In the genomic region with DNA sequence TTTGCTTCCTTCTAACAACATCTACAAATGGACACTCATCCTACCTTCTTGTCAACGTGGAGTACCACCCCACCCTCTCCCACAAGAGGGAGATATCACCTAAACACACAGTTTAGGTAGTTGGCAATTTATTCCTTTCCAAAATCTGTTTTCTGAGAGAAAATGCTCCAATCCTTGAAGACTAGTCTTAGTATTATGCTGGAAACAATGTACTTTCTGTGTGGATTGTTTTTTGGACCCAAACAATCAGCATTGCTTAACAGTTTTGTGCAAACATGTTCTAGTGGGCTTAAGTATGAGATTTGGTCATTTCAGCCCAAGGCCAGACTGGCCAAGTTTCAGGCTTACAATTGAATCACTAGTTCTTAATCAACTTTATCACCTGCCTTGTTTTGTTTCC, we compare ENCODE assay signal across 1 cellular context.
TF ChIP-seq lines count a peak whose summit lies in the region.

No MANE protein-coding gene starts in this region.

TF ChIP-seq in HepG2, 621 proteins besides CTCF, POLR2A, EP300 and RAD21 (continued from another document and continues in another):
- TF ChIP-seq, protein P1, sequence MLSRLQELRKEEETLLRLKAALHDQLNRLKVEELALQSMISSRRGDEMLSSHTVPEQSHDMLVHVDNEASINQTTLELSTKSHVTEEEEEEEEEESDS (CRISPR knock-in tag; IDR thresholded peaks at IDR 0.05; ENCODE audit: borderline replicate concordance) = no peak
- TF ChIP-seq, protein P2, sequence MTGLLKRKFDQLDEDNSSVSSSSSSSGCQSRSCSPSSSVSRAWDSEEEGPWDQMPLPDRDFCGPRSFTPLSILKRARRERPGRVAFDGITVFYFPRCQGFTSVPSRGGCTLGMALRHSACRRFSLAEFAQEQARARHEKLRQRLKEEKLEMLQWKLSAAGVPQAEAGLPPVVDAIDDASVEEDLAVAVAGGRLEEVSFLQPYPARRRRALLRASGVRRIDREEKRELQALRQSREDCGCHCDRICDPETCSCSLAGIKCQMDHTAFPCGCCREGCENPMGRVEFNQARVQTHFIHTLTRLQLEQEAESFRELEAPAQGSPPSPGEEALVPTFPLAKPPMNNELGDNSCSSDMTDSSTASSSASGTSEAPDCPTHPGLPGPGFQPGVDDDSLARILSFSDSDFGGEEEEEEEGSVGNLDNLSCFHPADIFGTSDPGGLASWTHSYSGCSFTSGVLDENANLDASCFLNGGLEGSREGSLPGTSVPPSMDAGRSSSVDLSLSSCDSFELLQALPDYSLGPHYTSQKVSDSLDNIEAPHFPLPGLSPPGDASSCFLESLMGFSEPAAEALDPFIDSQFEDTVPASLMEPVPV (CRISPR knock-in tag; IDR thresholded peaks at IDR 0.05) = no peak
- peak; percentile 78 for TF ChIP-seq CEBPG (CRISPR knock-in tag; IDR thresholded peaks at IDR 0.05)
- no peak for TF ChIP-seq CCAR2 (optimal IDR thresholded peaks at IDR 0.05; ENCODE audit: low read depth, low read length)
- TF ChIP-seq NCOA2 (CRISPR knock-in tag; IDR thresholded peaks at IDR 0.05) = peak; percentile 55
- no peak for TF ChIP-seq TBX3 (IDR thresholded peaks at IDR 0.05; ENCODE audit: borderline replicate concordance)
- no peak for TF ChIP-seq ZNF572 (CRISPR knock-in tag; IDR thresholded peaks at IDR 0.05)
- no peak for TF ChIP-seq KLF12 (CRISPR knock-in tag; IDR thresholded peaks at IDR 0.05; ENCODE audit: borderline replicate concordance)
- TF ChIP-seq, protein P3, sequence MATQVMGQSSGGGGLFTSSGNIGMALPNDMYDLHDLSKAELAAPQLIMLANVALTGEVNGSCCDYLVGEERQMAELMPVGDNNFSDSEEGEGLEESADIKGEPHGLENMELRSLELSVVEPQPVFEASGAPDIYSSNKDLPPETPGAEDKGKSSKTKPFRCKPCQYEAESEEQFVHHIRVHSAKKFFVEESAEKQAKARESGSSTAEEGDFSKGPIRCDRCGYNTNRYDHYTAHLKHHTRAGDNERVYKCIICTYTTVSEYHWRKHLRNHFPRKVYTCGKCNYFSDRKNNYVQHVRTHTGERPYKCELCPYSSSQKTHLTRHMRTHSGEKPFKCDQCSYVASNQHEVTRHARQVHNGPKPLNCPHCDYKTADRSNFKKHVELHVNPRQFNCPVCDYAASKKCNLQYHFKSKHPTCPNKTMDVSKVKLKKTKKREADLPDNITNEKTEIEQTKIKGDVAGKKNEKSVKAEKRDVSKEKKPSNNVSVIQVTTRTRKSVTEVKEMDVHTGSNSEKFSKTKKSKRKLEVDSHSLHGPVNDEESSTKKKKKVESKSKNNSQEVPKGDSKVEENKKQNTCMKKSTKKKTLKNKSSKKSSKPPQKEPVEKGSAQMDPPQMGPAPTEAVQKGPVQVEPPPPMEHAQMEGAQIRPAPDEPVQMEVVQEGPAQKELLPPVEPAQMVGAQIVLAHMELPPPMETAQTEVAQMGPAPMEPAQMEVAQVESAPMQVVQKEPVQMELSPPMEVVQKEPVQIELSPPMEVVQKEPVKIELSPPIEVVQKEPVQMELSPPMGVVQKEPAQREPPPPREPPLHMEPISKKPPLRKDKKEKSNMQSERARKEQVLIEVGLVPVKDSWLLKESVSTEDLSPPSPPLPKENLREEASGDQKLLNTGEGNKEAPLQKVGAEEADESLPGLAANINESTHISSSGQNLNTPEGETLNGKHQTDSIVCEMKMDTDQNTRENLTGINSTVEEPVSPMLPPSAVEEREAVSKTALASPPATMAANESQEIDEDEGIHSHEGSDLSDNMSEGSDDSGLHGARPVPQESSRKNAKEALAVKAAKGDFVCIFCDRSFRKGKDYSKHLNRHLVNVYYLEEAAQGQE (IDR thresholded peaks at IDR 0.05; ENCODE audit: borderline replicate concordance in 1 of 2, low read depth in 1 of 2, low read length in 2 of 2) = no peak
- 0 out of 2 replicates have a peak, but pooled peaks have one; percentile 39 for TF ChIP-seq RCOR2 (CRISPR knock-in tag; IDR thresholded peaks at IDR 0.05)
- TF ChIP-seq, protein P4, sequence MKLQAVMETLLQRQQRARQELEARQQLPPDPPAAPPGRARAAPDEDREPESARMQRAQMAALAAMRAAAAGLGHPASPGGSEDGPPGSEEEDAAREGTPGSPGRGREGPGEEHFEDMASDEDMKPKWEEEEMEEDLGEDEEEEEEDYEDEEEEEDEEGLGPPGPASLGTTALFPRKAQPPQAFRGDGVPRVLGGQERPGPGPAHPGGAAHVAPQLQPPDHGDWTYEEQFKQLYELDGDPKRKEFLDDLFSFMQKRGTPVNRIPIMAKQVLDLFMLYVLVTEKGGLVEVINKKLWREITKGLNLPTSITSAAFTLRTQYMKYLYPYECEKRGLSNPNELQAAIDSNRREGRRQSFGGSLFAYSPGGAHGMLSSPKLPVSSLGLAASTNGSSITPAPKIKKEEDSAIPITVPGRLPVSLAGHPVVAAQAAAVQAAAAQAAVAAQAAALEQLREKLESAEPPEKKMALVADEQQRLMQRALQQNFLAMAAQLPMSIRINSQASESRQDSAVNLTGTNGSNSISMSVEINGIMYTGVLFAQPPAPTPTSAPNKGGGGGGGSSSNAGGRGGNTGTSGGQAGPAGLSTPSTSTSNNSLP (IDR thresholded peaks at IDR 0.05; ENCODE audit: low read depth, low read length) = 0 out of 2 replicates have a peak, but pooled peaks have one; percentile 43
- TF ChIP-seq, protein P5, sequence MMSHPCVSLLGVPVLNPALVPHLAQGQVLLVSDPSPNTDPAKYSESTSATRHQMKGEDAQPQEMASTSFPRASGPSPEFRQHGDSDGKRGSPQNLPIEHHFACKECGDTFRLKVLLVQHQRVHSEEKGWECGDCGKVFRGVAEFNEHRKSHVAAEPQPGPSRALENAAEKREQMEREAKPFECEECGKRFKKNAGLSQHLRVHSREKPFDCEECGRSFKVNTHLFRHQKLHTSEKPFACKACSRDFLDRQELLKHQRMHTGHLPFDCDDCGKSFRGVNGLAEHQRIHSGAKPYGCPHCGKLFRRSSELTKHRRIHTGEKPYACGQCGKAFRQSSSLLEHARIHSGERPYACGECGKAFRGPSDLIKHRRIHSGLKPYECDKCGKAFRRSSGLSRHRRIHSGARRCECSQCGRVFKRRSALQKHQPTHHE (CRISPR knock-in tag; IDR thresholded peaks at IDR 0.05; ENCODE audit: borderline replicate concordance) = no peak
- TF ChIP-seq, protein P6, sequence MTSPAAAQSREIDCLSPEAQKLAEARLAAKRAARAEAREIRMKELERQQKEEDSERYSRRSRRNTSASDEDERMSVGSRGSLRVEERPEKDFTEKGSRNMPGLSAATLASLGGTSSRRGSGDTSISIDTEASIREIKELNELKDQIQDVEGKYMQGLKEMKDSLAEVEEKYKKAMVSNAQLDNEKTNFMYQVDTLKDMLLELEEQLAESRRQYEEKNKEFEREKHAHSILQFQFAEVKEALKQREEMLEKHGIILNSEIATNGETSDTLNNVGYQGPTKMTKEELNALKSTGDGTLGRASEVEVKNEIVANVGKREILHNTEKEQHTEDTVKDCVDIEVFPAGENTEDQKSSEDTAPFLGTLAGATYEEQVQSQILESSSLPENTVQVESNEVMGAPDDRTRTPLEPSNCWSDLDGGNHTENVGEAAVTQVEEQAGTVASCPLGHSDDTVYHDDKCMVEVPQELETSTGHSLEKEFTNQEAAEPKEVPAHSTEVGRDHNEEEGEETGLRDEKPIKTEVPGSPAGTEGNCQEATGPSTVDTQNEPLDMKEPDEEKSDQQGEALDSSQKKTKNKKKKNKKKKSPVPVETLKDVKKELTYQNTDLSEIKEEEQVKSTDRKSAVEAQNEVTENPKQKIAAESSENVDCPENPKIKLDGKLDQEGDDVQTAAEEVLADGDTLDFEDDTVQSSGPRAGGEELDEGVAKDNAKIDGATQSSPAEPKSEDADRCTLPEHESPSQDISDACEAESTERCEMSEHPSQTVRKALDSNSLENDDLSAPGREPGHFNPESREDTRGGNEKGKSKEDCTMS (CRISPR knock-in tag; conservative IDR thresholded peaks at IDR 0.05) = no peak
- no peak for TF ChIP-seq RARG (CRISPR knock-in tag; IDR thresholded peaks at IDR 0.05; ENCODE audit: low read depth)
- no peak for TF ChIP-seq ZBTB38 (CRISPR knock-in tag; IDR thresholded peaks at IDR 0.05)
- TF ChIP-seq, protein P7, sequence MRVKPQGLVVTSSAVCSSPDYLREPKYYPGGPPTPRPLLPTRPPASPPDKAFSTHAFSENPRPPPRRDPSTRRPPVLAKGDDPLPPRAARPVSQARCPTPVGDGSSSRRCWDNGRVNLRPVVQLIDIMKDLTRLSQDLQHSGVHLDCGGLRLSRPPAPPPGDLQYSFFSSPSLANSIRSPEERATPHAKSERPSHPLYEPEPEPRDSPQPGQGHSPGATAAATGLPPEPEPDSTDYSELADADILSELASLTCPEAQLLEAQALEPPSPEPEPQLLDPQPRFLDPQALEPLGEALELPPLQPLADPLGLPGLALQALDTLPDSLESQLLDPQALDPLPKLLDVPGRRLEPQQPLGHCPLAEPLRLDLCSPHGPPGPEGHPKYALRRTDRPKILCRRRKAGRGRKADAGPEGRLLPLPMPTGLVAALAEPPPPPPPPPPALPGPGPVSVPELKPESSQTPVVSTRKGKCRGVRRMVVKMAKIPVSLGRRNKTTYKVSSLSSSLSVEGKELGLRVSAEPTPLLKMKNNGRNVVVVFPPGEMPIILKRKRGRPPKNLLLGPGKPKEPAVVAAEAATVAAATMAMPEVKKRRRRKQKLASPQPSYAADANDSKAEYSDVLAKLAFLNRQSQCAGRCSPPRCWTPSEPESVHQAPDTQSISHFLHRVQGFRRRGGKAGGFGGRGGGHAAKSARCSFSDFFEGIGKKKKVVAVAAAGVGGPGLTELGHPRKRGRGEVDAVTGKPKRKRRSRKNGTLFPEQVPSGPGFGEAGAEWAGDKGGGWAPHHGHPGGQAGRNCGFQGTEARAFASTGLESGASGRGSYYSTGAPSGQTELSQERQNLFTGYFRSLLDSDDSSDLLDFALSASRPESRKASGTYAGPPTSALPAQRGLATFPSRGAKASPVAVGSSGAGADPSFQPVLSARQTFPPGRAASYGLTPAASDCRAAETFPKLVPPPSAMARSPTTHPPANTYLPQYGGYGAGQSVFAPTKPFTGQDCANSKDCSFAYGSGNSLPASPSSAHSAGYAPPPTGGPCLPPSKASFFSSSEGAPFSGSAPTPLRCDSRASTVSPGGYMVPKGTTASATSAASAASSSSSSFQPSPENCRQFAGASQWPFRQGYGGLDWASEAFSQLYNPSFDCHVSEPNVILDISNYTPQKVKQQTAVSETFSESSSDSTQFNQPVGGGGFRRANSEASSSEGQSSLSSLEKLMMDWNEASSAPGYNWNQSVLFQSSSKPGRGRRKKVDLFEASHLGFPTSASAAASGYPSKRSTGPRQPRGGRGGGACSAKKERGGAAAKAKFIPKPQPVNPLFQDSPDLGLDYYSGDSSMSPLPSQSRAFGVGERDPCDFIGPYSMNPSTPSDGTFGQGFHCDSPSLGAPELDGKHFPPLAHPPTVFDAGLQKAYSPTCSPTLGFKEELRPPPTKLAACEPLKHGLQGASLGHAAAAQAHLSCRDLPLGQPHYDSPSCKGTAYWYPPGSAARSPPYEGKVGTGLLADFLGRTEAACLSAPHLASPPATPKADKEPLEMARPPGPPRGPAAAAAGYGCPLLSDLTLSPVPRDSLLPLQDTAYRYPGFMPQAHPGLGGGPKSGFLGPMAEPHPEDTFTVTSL (CRISPR knock-in tag; IDR thresholded peaks at IDR 0.05; ENCODE audit: borderline replicate concordance) = peak; percentile 73; the same call in 1 of the 2 replicates
- TF ChIP-seq, protein P8, sequence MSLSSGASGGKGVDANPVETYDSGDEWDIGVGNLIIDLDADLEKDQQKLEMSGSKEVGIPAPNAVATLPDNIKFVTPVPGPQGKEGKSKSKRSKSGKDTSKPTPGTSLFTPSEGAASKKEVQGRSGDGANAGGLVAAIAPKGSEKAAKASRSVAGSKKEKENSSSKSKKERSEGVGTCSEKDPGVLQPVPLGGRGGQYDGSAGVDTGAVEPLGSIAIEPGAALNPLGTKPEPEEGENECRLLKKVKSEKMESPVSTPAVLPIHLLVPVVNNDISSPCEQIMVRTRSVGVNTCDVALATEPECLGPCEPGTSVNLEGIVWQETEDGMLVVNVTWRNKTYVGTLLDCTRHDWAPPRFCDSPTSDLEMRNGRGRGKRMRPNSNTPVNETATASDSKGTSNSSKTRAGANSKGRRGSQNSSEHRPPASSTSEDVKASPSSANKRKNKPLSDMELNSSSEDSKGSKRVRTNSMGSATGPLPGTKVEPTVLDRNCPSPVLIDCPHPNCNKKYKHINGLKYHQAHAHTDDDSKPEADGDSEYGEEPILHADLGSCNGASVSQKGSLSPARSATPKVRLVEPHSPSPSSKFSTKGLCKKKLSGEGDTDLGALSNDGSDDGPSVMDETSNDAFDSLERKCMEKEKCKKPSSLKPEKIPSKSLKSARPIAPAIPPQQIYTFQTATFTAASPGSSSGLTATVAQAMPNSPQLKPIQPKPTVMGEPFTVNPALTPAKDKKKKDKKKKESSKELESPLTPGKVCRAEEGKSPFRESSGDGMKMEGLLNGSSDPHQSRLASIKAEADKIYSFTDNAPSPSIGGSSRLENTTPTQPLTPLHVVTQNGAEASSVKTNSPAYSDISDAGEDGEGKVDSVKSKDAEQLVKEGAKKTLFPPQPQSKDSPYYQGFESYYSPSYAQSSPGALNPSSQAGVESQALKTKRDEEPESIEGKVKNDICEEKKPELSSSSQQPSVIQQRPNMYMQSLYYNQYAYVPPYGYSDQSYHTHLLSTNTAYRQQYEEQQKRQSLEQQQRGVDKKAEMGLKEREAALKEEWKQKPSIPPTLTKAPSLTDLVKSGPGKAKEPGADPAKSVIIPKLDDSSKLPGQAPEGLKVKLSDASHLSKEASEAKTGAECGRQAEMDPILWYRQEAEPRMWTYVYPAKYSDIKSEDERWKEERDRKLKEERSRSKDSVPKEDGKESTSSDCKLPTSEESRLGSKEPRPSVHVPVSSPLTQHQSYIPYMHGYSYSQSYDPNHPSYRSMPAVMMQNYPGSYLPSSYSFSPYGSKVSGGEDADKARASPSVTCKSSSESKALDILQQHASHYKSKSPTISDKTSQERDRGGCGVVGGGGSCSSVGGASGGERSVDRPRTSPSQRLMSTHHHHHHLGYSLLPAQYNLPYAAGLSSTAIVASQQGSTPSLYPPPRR (CRISPR knock-in tag; IDR thresholded peaks at IDR 0.05; ENCODE audit: borderline replicate concordance) = no peak
- TF ChIP-seq, protein P9, sequence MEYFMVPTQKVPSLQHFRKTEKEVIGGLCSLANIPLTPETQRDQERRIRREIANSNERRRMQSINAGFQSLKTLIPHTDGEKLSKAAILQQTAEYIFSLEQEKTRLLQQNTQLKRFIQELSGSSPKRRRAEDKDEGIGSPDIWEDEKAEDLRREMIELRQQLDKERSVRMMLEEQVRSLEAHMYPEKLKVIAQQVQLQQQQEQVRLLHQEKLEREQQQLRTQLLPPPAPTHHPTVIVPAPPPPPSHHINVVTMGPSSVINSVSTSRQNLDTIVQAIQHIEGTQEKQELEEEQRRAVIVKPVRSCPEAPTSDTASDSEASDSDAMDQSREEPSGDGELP (IDR thresholded peaks at IDR 0.05; ENCODE audit: borderline replicate concordance, low read depth) = no peak
- no peak for TF ChIP-seq HNRNPL (IDR thresholded peaks at IDR 0.05; ENCODE audit: low read depth, low read length)
- peak; percentile 63; the same call in 1 of the 2 replicates for TF ChIP-seq FOXJ3 (CRISPR knock-in tag; IDR thresholded peaks at IDR 0.05; ENCODE audit: borderline replicate concordance)
- no peak for TF ChIP-seq SOX6 (IDR thresholded peaks at IDR 0.05)
- peak; percentile 95 for TF ChIP-seq SOX6 (CRISPR knock-in tag; IDR thresholded peaks at IDR 0.05)
- no peak for TF ChIP-seq ATF1 (CRISPR knock-in tag; IDR thresholded peaks at IDR 0.05)
- TF ChIP-seq ZIK1 (CRISPR knock-in tag; IDR thresholded peaks at IDR 0.05; ENCODE audit: borderline replicate concordance, low read depth) = no peak
- TF ChIP-seq ZNF724P (CRISPR knock-in tag; IDR thresholded peaks at IDR 0.05; ENCODE audit: borderline replicate concordance) = no peak
- peak; percentile 57 for TF ChIP-seq HDAC2 (CRISPR knock-in tag; IDR thresholded peaks at IDR 0.05)
- no peak for TF ChIP-seq MAFK (conservative IDR thresholded peaks at IDR 0.05 in 1 of 2, IDR thresholded peaks at IDR 0.05 in 1 of 2; ENCODE audit: low read length in 2 of 2)
- peak; percentile 89 for TF ChIP-seq CEBPB (IDR thresholded peaks at IDR 0.05; ENCODE audit: borderline replicate concordance, low read depth, low read length)
- TF ChIP-seq ZNF329 (CRISPR knock-in tag; IDR thresholded peaks at IDR 0.05; ENCODE audit: low read depth) = no peak
- no peak for TF ChIP-seq AKAP8 (CRISPR knock-in tag; IDR thresholded peaks at IDR 0.05)
- TF ChIP-seq KDM4B (CRISPR knock-in tag; IDR thresholded peaks at IDR 0.05) = no peak
- TF ChIP-seq TOE1 (CRISPR knock-in tag; IDR thresholded peaks at IDR 0.05) = no peak
- TF ChIP-seq ZNF138 (CRISPR knock-in tag; IDR thresholded peaks at IDR 0.05; ENCODE audit: low read depth) = no peak
